In genomic region chr6:22067127-22067526, GRCh38 we compare ENCODE assay signal across 28 cellular contexts.
DNase-seq lines count a peak whose midpoint lies in the region; ATAC-seq, FAIRE-seq and TF ChIP-seq lines count a peak whose summit lies in the region.
"Had no signal": no experiment of that assay in that cellular context is flagged by ENCODE, and none has a peak within 500 bp of the region (broad histone marks: within the 10 kb centered on the region; RNA-seq: fewer than 3 reads in every experiment).

No MANE protein-coding gene starts in this region.

- peak; percentile 46 for FAIRE-seq in GM12892 (lab: Jason Lieb, UNC)

- TF ChIP-seq CTCF in WTC11 (IDR thresholded peaks at IDR 0.05) (no peak), fibroblast of the aortic adventitia (IDR thresholded peaks at IDR 0.05; ENCODE audit: insufficient read depth, low read length) (no peak), progenitor cell of endocrine pancreas (IDR thresholded peaks at IDR 0.05; ENCODE audit: unreplicated experiment) (no peak)

- peaks cover 37% of the 10 kb centered on the region for H3K4me1 Mint-ChIP-seq in WTC11
- H3K4me1 Mint-ChIP-seq in progenitor cell of endocrine pancreas (ENCODE audit: low read depth): peaks cover 32% of the 10 kb centered on the region

- H3K36me3 Mint-ChIP-seq in WTC11: peaks cover 21% of the 10 kb centered on the region
- peaks cover 12% of the 10 kb centered on the region for H3K36me3 Mint-ChIP-seq in progenitor cell of endocrine pancreas (ENCODE audit: insufficient read depth)
- H3K36me3 Mint-ChIP-seq: naive thymus-derived CD4-positive, alpha-beta T cell had no signal

- CTCF ChIA-PET in WTC11 (lab: Charles Lee): no interaction called here

- no peaks in the 10 kb centered on the region for H3K9me3 Mint-ChIP-seq in WTC11
- no peaks in the 10 kb centered on the region for H3K9me3 Mint-ChIP-seq in progenitor cell of endocrine pancreas (ENCODE audit: low read depth)
- H3K9me3 Mint-ChIP-seq: activated T-cell treated with anti-CD3 and anti-CD28 coated beads, Interleukin-2, amount 50 U/mL, for 72 hours; endodermal cell; type B pancreatic cell had no signal

- H3K4me3 Mint-ChIP-seq in WTC11: no peak overlapping the region
- H3K4me3 Mint-ChIP-seq in progenitor cell of endocrine pancreas (ENCODE audit: low read depth): no peak overlapping the region
- H3K4me3 Mint-ChIP-seq: activated T-cell treated with anti-CD3 and anti-CD28 coated beads, Interleukin-2, amount 50 U/mL, for 72 hours; endodermal cell; naive thymus-derived CD4-positive, alpha-beta T cell; type B pancreatic cell had no signal

- H3K27me3 Mint-ChIP-seq in WTC11 (ENCODE audit: low read depth) (no peaks in the 10 kb centered on the region), progenitor cell of endocrine pancreas (no peaks in the 10 kb centered on the region)
- H3K27me3 Mint-ChIP-seq: type B pancreatic cell had no signal

- H3K4me3 ChIP-seq in fibroblast of the aortic adventitia (ENCODE audit: low read depth, low read length): no peak overlapping the region
- H3K4me3 ChIP-seq: colonic mucosa, esophagus squamous epithelium, spleen had no signal

- DNase-seq in GM12892 (ENCODE audit: insufficient read length) (no peak), WTC11 (ENCODE audit: low spot score) (no peak), fibroblast of the aortic adventitia (ENCODE audit: low read depth) (peak; percentile 81), progenitor cell of endocrine pancreas (ENCODE audit: low spot score, unreplicated experiment) (no peak)
- DNase-seq in activated CD4-positive, CD25-positive, alpha-beta regulatory T cell (lab: John Stamatoyannopoulos, UW): no peak
- DNase-seq: ACHN; activated naive CD4-positive, alpha-beta T cell treated with anti-CD3 and anti-CD28 coated beads, Interleukin-2, amount 50 U/mL, for 16 hours; activated T-cell treated with anti-CD3 and anti-CD28 coated beads, Interleukin-2, amount 50 U/mL, for 72 hours; amniotic stem cell; BE2C; colonic mucosa; DMS53; endodermal cell; esophagus squamous epithelium; GDM1; KBM-7; midbrain; MM.1S; naive thymus-derived CD4-positive, alpha-beta T cell; NCI-H1417 treated with DMSO at 0.1 percent for 48 hours; NCI-H446 treated with DMSO at 0.1 percent for 48 hours; NCI-H82; occipital lobe; spleen had no signal

- ATAC-seq in WTC11: no peak
- no peak for ATAC-seq in HG03460 (IDR thresholded peaks at IDR 0.05; ENCODE audit: unreplicated experiment)
- no peak for ATAC-seq in GM19324 (IDR thresholded peaks at IDR 0.05; ENCODE audit: low FRiP score, unreplicated experiment)
- no peak for ATAC-seq in GM18519 (IDR thresholded peaks at IDR 0.05; ENCODE audit: low FRiP score, unreplicated experiment)
- ATAC-seq: activated T-cell treated with anti-CD3 and anti-CD28 coated beads, Interleukin-2, amount 50 U/mL, for 72 hours; naive thymus-derived CD4-positive, alpha-beta T cell had no signal

- POLR2A ChIA-PET in WTC11 (lab: Charles Lee): no interaction called here

- no peak for TF ChIP-seq POLR2A in GM12892 (IDR thresholded peaks at IDR 0.05; ENCODE audit: low read depth, low read length)

- H3K27ac Mint-ChIP-seq in WTC11 (peak overlapping the region; percentile 1), progenitor cell of endocrine pancreas (peak overlapping the region; percentile 14)
- H3K27ac Mint-ChIP-seq: activated T-cell treated with anti-CD3 and anti-CD28 coated beads, Interleukin-2, amount 50 U/mL, for 72 hours; endodermal cell; type B pancreatic cell had no signal

TF ChIP-seq in WTC11, 78 proteins besides CTCF, POLR2A, EP300 and RAD21 (continues in another document):
- TF ChIP-seq ELF4 (CRISPR knock-in tag; IDR thresholded peaks at IDR 0.05; ENCODE audit: low read depth): no peak
- no peak for TF ChIP-seq SP1 (CRISPR knock-in tag; conservative IDR thresholded peaks at IDR 0.05)
- no peak for TF ChIP-seq TCF7 (CRISPR knock-in tag; IDR thresholded peaks at IDR 0.05; ENCODE audit: low read depth)
- no peak for TF ChIP-seq GRHL2 (CRISPR knock-in tag; IDR thresholded peaks at IDR 0.05; ENCODE audit: insufficient replicate concordance, severe bottlenecking)
- TF ChIP-seq FOXP1 (CRISPR knock-in tag; IDR thresholded peaks at IDR 0.05; ENCODE audit: borderline replicate concordance): no peak
- no peak for TF ChIP-seq E2F1 (CRISPR knock-in tag; IDR thresholded peaks at IDR 0.05)
- TF ChIP-seq CDX4 (CRISPR knock-in tag; IDR thresholded peaks at IDR 0.05; ENCODE audit: borderline replicate concordance): no peak
- no peak for TF ChIP-seq RELA (CRISPR knock-in tag; IDR thresholded peaks at IDR 0.05; ENCODE audit: borderline replicate concordance)
- no peak for TF ChIP-seq CBFB (CRISPR knock-in tag; IDR thresholded peaks at IDR 0.05; ENCODE audit: low read depth)
- TF ChIP-seq, protein P1, sequence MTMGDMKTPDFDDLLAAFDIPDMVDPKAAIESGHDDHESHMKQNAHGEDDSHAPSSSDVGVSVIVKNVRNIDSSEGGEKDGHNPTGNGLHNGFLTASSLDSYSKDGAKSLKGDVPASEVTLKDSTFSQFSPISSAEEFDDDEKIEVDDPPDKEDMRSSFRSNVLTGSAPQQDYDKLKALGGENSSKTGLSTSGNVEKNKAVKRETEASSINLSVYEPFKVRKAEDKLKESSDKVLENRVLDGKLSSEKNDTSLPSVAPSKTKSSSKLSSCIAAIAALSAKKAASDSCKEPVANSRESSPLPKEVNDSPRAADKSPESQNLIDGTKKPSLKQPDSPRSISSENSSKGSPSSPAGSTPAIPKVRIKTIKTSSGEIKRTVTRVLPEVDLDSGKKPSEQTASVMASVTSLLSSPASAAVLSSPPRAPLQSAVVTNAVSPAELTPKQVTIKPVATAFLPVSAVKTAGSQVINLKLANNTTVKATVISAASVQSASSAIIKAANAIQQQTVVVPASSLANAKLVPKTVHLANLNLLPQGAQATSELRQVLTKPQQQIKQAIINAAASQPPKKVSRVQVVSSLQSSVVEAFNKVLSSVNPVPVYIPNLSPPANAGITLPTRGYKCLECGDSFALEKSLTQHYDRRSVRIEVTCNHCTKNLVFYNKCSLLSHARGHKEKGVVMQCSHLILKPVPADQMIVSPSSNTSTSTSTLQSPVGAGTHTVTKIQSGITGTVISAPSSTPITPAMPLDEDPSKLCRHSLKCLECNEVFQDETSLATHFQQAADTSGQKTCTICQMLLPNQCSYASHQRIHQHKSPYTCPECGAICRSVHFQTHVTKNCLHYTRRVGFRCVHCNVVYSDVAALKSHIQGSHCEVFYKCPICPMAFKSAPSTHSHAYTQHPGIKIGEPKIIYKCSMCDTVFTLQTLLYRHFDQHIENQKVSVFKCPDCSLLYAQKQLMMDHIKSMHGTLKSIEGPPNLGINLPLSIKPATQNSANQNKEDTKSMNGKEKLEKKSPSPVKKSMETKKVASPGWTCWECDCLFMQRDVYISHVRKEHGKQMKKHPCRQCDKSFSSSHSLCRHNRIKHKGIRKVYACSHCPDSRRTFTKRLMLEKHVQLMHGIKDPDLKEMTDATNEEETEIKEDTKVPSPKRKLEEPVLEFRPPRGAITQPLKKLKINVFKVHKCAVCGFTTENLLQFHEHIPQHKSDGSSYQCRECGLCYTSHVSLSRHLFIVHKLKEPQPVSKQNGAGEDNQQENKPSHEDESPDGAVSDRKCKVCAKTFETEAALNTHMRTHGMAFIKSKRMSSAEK (CRISPR knock-in tag; IDR thresholded peaks at IDR 0.05; ENCODE audit: borderline replicate concordance): no peak
- no peak for TF ChIP-seq ATF6 (CRISPR knock-in tag; IDR thresholded peaks at IDR 0.05)
